23 cellular contexts compared by ENCODE assay signal in genomic region chr14:73167727-73168126, GRCh38. TPM values are rescaled to one million over a fixed set of nuclear protein-coding genes. Genes with fewer than 3 reads are reported as not detected.
DNase-seq lines count a peak whose midpoint lies in the region; ATAC-seq and TF ChIP-seq lines count a peak whose summit lies in the region.
"Had no signal": no experiment of that assay in that cellular context is flagged by ENCODE, and none has a peak within 500 bp of the region (broad histone marks: within the 10 kb centered on the region; RNA-seq: fewer than 3 reads in every experiment).

No MANE protein-coding gene starts in this region.

- no peaks in the 10 kb centered on the region for H3K9me3 Mint-ChIP-seq in endodermal cell
- H3K9me3 Mint-ChIP-seq: CD8-positive, alpha-beta T cell had no signal

- ATAC-seq in HG02763 (IDR thresholded peaks at IDR 0.05; ENCODE audit: unreplicated experiment): no peak
- ATAC-seq in GM19467 (IDR thresholded peaks at IDR 0.05; ENCODE audit: unreplicated experiment): no peak
- ATAC-seq: CD8-positive, alpha-beta T cell; Right ventricle myocardium inferior had no signal

- no peaks in the 10 kb centered on the region for H3K79me2 ChIP-seq in osteoblast (ENCODE audit: insufficient read depth, low read length)

- peaks cover 37% of the 10 kb centered on the region for H3K36me3 Mint-ChIP-seq in endodermal cell (ENCODE audit: low read depth)

- H4K20me1 ChIP-seq in osteoblast (ENCODE audit: insufficient read depth, low read length): no peaks in the 10 kb centered on the region

- TF ChIP-seq CTCF in endodermal cell (conservative IDR thresholded peaks at IDR 0.05) (no peak), osteoblast (IDR thresholded peaks at IDR 0.05; ENCODE audit: extremely low read depth, low read depth, low read length) (no peak)

- peaks cover 58% of the 10 kb centered on the region for H3K36me3 ChIP-seq in endodermal cell (ENCODE audit: control insufficient read depth, insufficient read depth, low read length)
- H3K36me3 ChIP-seq in osteoblast (ENCODE audit: insufficient read depth, low read length): peaks cover 52% of the 10 kb centered on the region

- H3K9me3 ChIP-seq in endodermal cell (ENCODE audit: control insufficient read depth, low read length) (no peaks in the 10 kb centered on the region), osteoblast (ENCODE audit: low read depth, low read length) (no peaks in the 10 kb centered on the region)
- H3K9me3 ChIP-seq: SJSA1 had no signal

- no peak overlapping the region for H3K4me2 ChIP-seq in osteoblast (ENCODE audit: insufficient read depth, low read length)
- H3K4me2 ChIP-seq: PC-9 had no signal

- H3K27me3 Mint-ChIP-seq in endodermal cell (ENCODE audit: insufficient read depth): no peaks in the 10 kb centered on the region

- 94 to 100% methylated on average over 1 to 3 of the region's 4 CpGs for WGBS in endodermal cell (ENCODE audit: insufficient coverage in 1 of 2, insufficient read length in 1 of 2), 2 experiments

- H3K4me1 Mint-ChIP-seq in endodermal cell: peaks cover 27% of the 10 kb centered on the region

- no peak overlapping the region for H2AFZ ChIP-seq in osteoblast (ENCODE audit: low read length)
- H2AFZ ChIP-seq: PC-9 had no signal

- H3K27ac Mint-ChIP-seq in endodermal cell: no peak overlapping the region
- H3K27ac Mint-ChIP-seq: CD8-positive, alpha-beta T cell had no signal

- peak overlapping the region; percentile 17 for H3K4me3 ChIP-seq in endodermal cell (ENCODE audit: low read length)
- no peak overlapping the region for H3K4me3 ChIP-seq in osteoblast (ENCODE audit: insufficient read depth, low read length)
- H3K4me3 ChIP-seq: PC-9, SJSA1 had no signal

- peaks cover 20% of the 10 kb centered on the region for H3K4me1 ChIP-seq in endodermal cell (ENCODE audit: control insufficient read depth, insufficient read depth, low read length)
- no peaks in the 10 kb centered on the region for H3K4me1 ChIP-seq in osteoblast (ENCODE audit: insufficient read depth, low read length)
- H3K4me1 ChIP-seq: SJSA1 had no signal

- DNase-seq in endodermal cell: no peak
- DNase-seq in osteoblast (ENCODE audit: insufficient read length, low spot score, missing footprints): peak; percentile 34
- DNase-seq in COLO668 (lab: John Stamatoyannopoulos, UW; ENCODE audit: unreplicated experiment): no peak
- DNase-seq in superior temporal gyrus (ENCODE audit: extremely low spot score): no peak
- DNase-seq: CD8-positive, alpha-beta T cell; DMS79 treated with DMSO at 0.1 percent for 48 hours; GF-D8; HCEC 1CT; NCI-H1092 treated with DMSO at 0.1 percent for 48 hours; NCI-H1436; NCI-H187; NCI-H2081 treated with DMSO at 0.1 percent for 48 hours; NCI-H2171; NCI-H345; NCI-H524 treated with DMSO at 0.1 percent for 48 hours; NCI-H774; NK-92 treated with Interleukin-12 subunit alpha and Interleukin-12 subunit beta, amount 100 ng/mL, for 24 hours; PC-9 had no signal

- H3K9ac ChIP-seq in endodermal cell (ENCODE audit: extremely low read depth, low read length, poor library complexity, severe bottlenecking): no peak overlapping the region

- H3K4me3 Mint-ChIP-seq in endodermal cell: no peak overlapping the region
- H3K4me3 Mint-ChIP-seq: CD8-positive, alpha-beta T cell had no signal

- no peaks in the 10 kb centered on the region for H3K27me3 ChIP-seq in endodermal cell (ENCODE audit: control insufficient read depth, insufficient read depth, low read length, poor library complexity, severe bottlenecking)
- no peaks in the 10 kb centered on the region for H3K27me3 ChIP-seq in osteoblast (ENCODE audit: insufficient read depth, low read length)
- H3K27me3 ChIP-seq: SJSA1 had no signal

- peak overlapping the region; percentile 99 for H3K27ac ChIP-seq in angular gyrus (ENCODE audit: low read depth, low read length)
- no peak overlapping the region for H3K27ac ChIP-seq in endodermal cell (ENCODE audit: low read depth, low read length)
- no peak overlapping the region for H3K27ac ChIP-seq in osteoblast (ENCODE audit: low read depth, low read length)
- H3K27ac ChIP-seq: PC-9, SJSA1 had no signal

RNA-seq across cellular contexts. Expression of gene PSEN1, which starts 31.4 kb away (rescaled TPM):
- total RNA-seq in endodermal cell: 10 to 100 TPM; 45.7 to 49.9 TPM
- polyA plus RNA-seq in endodermal cell (2013, experiment 1 of 2): 55.6 TPM
- polyA plus RNA-seq in endodermal cell (2013, experiment 2 of 2): 59.7 TPM
- total RNA-seq in osteoblast: 77.8 and 79.6 TPM in 2 replicates
